Comparison of ENCODE assay signal across 1 cellular context in the genomic region with DNA sequence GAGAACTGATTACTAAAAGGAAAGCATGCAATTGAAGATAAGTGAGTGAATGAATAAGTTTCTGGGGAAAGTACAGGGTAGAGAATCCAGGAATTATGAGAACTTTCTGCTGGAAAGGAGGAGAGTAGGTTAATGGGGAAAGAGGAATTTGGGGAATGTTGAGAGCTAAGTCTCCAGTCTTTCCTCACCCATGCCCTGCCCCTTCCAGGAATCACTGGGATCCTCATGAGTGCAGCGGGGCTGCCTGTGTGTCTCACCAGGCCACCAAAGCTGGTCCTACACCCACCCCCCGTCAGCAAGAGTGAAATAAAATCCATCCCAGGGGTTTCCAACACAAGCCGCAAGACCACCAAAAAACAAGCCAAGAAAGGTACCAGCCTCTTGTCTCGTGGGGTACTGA.
TF ChIP-seq lines count a peak whose summit lies in the region.

No MANE protein-coding gene starts in this region.

TF ChIP-seq in SK-N-SH, 30 proteins besides CTCF, POLR2A, EP300 and RAD21:
- TF ChIP-seq TEAD4 (IDR thresholded peaks at IDR 0.05; ENCODE audit: borderline replicate concordance, insufficient read depth) (no peak), MEF2A (IDR thresholded peaks at IDR 0.05; ENCODE audit: borderline replicate concordance, low read depth) (no peak), SIN3A (IDR thresholded peaks at IDR 0.05; ENCODE audit: borderline replicate concordance, low read depth, low read length) (no peak), TCF12 (IDR thresholded peaks at IDR 0.05) (no peak), POLR2AphosphoS5 (IDR thresholded peaks at IDR 0.05; ENCODE audit: low read depth, low read length) (no peak)
- TF ChIP-seq, protein P1, sequence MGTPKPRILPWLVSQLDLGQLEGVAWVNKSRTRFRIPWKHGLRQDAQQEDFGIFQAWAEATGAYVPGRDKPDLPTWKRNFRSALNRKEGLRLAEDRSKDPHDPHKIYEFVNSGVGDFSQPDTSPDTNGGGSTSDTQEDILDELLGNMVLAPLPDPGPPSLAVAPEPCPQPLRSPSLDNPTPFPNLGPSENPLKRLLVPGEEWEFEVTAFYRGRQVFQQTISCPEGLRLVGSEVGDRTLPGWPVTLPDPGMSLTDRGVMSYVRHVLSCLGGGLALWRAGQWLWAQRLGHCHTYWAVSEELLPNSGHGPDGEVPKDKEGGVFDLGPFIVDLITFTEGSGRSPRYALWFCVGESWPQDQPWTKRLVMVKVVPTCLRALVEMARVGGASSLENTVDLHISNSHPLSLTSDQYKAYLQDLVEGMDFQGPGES (IDR thresholded peaks at IDR 0.05; ENCODE audit: low read depth, low read length): no peak
- TF ChIP-seq, protein P2, sequence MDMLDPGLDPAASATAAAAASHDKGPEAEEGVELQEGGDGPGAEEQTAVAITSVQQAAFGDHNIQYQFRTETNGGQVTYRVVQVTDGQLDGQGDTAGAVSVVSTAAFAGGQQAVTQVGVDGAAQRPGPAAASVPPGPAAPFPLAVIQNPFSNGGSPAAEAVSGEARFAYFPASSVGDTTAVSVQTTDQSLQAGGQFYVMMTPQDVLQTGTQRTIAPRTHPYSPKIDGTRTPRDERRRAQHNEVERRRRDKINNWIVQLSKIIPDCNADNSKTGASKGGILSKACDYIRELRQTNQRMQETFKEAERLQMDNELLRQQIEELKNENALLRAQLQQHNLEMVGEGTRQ (IDR thresholded peaks at IDR 0.05; ENCODE audit: borderline replicate concordance, low read depth, low read length): no peak
